ENCODE assay signal across 10 cellular contexts in the genomic region with DNA sequence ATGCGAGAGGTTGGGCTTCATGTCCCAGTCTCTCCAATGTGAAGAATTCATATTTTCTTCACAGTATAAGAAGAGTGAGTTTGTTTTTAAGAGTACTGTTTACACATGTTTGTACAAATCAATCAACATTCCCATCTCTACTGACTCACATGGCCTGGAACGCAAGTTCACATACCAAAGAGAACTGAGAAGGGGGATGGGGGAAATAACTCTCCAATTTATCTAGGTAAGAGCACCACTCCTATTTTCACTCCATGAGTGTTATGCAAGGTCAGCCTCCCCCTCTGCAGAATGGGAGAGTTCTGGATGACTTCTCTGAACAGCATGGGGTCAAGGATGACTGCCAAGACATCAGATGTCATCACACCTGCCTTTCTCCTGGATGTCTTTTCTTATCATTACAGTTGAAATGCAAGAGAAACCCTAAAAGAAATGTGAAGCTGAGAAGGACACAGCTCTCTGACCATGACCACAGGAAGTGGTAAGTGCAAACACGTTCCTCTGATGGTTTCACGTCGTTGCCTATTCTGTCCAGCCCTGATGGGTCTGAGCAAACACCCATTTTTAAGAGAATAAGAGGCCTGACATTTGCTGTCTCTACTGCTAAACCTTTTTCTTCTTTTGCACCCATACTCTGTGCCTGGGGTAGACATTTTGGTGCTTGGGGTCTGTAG.
A peak's percentile ranks its signal among the peaks of the same experiment; 100 is the strongest.
DNase-seq lines count a peak whose midpoint lies in the region; ATAC-seq and TF ChIP-seq lines count a peak whose summit lies in the region.
"Had no signal": no experiment of that assay in that cellular context is flagged by ENCODE, and none has a peak within 500 bp of the region (broad histone marks: within the 10 kb centered on the region; RNA-seq: fewer than 3 reads in every experiment).

No MANE protein-coding gene starts in this region.

- H3K27ac ChIP-seq in right atrium auricular region = no peak overlapping the region

- H3K27me3 Mint-ChIP-seq in immature natural killer cell (ENCODE audit: low read depth in 3 of 3) (peaks cover 0 to 2% (median 0%) of the 10 kb centered on the region in 3 donors), T-helper 17 cell (no peaks in the 10 kb centered on the region)
- H3K27me3 Mint-ChIP-seq: naive B cell had no signal

- ATAC-seq in GM21529 (IDR thresholded peaks at IDR 0.05; ENCODE audit: unreplicated experiment) (peak; percentile 61), T-helper 17 cell (no peak)

- H3K9me3 ChIP-seq in right atrium auricular region (no peaks in the 10 kb centered on the region), T-helper 17 cell (ENCODE audit: control insufficient read depth, low read length, poor library complexity, severe bottlenecking) (no peaks in the 10 kb centered on the region)

- H3K36me3 ChIP-seq in right atrium auricular region = no peaks in the 10 kb centered on the region

- H3K36me3 Mint-ChIP-seq in immature natural killer cell (no peaks in the 10 kb centered on the region), T-helper 17 cell (ENCODE audit: low read depth) (no peaks in the 10 kb centered on the region)
- H3K36me3 Mint-ChIP-seq: naive B cell had no signal

- H3K4me3 Mint-ChIP-seq in immature natural killer cell (peak overlapping the region in 2 of 5 donors; percentile 4 to 17), T-helper 17 cell (no peak overlapping the region)

- H3K4me3 ChIP-seq in GM12864 (ENCODE audit: low read depth, low read length) = no peak overlapping the region
- H3K4me3 ChIP-seq in right atrium auricular region = no peak overlapping the region

- H3K27ac Mint-ChIP-seq in immature natural killer cell (peak overlapping the region in 2 of 6 donors; percentile 1 to 3), T-helper 17 cell (no peak overlapping the region)

- DNase-seq in GM12864 (ENCODE audit: low read depth) (peak; percentile 59), HS-27A (ENCODE audit: low read depth) (peak; percentile 71), immature natural killer cell (peak; percentile 3 to 26 (median 15)), right atrium auricular region (ENCODE audit: low spot score) (no peak), NCI-H146 (lab: John Stamatoyannopoulos, UW) (no peak), T-helper 17 cell (no peak)
- DNase-seq in activated CD8-positive, alpha-beta memory T cell treated with anti-CD3 and anti-CD28 coated beads for 24 hours = no peak
- DNase-seq: activated effector memory CD4-positive, alpha-beta T cell treated with anti-CD3 and anti-CD28 coated beads, Interleukin-2, amount 50 U/mL, for 16 hours; naive B cell had no signal

- H3K4me1 ChIP-seq in right atrium auricular region = no peaks in the 10 kb centered on the region

- H3K9me3 Mint-ChIP-seq in immature natural killer cell = peaks cover 0 to 3% (median 0%) of the 10 kb centered on the region in 6 donors
- H3K9me3 Mint-ChIP-seq: naive B cell had no signal

- TF ChIP-seq CTCF in GM12864 (IDR thresholded peaks at IDR 0.05; ENCODE audit: low read depth, low read length, missing control alignments) (no peak), right atrium auricular region (IDR thresholded peaks at IDR 0.05) (no peak)

- peaks cover 27 to 40% of the 10 kb centered on the region in 2 donors for H3K4me1 Mint-ChIP-seq in immature natural killer cell
- H3K4me1 Mint-ChIP-seq in T-helper 17 cell = peaks cover 4% of the 10 kb centered on the region

- H3K27me3 ChIP-seq in right atrium auricular region = no peaks in the 10 kb centered on the region

Comparison
In these comparisons a context has a peak if more than half of its experiments do, and no peak if none do; other contexts are left out.
1. DNase-seq: peak in GM12864 (single experiment), HS-27A (single experiment) and immature natural killer cell (3 of 3); none in right atrium auricular region (single experiment), NCI-H146 (single experiment), activated CD8-positive, alpha-beta memory T cell treated with anti-CD3 and anti-CD28 coated beads for 24 hours (single experiment) and T-helper 17 cell (0 of 3).